ENCODE assay signal across 1 cellular context in the genomic region with DNA sequence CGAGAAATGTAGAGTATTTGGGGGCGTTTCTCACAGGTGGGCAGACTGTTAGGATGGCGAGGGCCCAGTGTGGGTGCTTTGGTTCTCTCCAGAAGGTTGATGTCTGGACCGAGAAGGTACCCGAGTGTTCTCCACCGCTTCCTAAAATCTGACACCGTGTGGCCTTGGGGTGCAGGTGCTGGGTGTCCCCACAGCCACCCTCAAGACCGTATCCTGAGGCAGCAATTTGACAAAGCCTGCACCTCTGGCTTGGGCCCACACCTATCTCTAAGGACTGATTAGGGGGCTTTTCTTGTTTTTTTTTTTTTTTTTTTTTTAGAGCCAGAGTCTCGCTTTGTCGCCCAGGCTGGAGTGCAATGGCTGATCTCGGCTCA.
TF ChIP-seq lines count a peak whose summit lies in the region.

No MANE protein-coding gene starts in this region.

TF ChIP-seq in H1, 55 proteins besides CTCF, POLR2A, EP300 and RAD21:
- TF ChIP-seq SUZ12 (IDR thresholded peaks at IDR 0.05; ENCODE audit: low read length) (no peak), BCL11A (IDR thresholded peaks at IDR 0.05; ENCODE audit: low read depth in 2 of 2, low read length in 2 of 2) (no peak), HDAC6 (IDR thresholded peaks at IDR 0.05; ENCODE audit: low read depth, low read length) (no peak), NANOG (IDR thresholded peaks at IDR 0.05; ENCODE audit: insufficient read depth, low read depth, low read length, poor library complexity, severe bottlenecking) (no peak), ASH2L (IDR thresholded peaks at IDR 0.05; ENCODE audit: low read length) (no peak), YY1 (IDR thresholded peaks at IDR 0.05; ENCODE audit: low read depth, low read length) (no peak), GABPA (IDR thresholded peaks at IDR 0.05; ENCODE audit: borderline replicate concordance, insufficient read depth, low read length) (no peak), KDM1A (IDR thresholded peaks at IDR 0.05; ENCODE audit: borderline replicate concordance, low read length) (no peak), SAP30 (IDR thresholded peaks at IDR 0.05; ENCODE audit: insufficient read depth, insufficient replicate concordance, low read length) (no peak), MAFK (IDR thresholded peaks at IDR 0.05; ENCODE audit: low read depth, low read length) (no peak), KDM4A (IDR thresholded peaks at IDR 0.05; ENCODE audit: low read depth, low read length, severe bottlenecking) (no peak), CBX5 (IDR thresholded peaks at IDR 0.05; ENCODE audit: low read depth, low read length) (no peak), CTBP2 (IDR thresholded peaks at IDR 0.05; ENCODE audit: borderline replicate concordance, insufficient read depth, insufficient read length, low read length) (no peak), RNF2 (IDR thresholded peaks at IDR 0.05; ENCODE audit: borderline replicate concordance, low read depth, low read length, missing control alignments, poor library complexity, severe bottlenecking) (no peak)
- TF ChIP-seq, protein P1, sequence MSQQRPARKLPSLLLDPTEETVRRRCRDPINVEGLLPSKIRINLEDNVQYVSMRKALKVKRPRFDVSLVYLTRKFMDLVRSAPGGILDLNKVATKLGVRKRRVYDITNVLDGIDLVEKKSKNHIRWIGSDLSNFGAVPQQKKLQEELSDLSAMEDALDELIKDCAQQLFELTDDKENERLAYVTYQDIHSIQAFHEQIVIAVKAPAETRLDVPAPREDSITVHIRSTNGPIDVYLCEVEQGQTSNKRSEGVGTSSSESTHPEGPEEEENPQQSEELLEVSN (IDR thresholded peaks at IDR 0.05), result no peak
